35 cellular contexts compared by ENCODE assay signal in genomic region chr15:35121611-35122359, GRCh38. TPM values are rescaled to one million over a fixed set of nuclear protein-coding genes. Genes with fewer than 3 reads are reported as not detected.
"Had no signal": no experiment of that assay in that cellular context is flagged by ENCODE, and none has a peak within 500 bp of the region (broad histone marks: within the 10 kb centered on the region; RNA-seq: fewer than 3 reads in every experiment).

No MANE protein-coding gene starts in this region.

- H3K27me3 ChIP-seq: adrenal gland, ascending aorta, cardiac muscle cell had no signal

- FAIRE-seq: bronchial epithelial cell, TTC549 had no signal

- DNase-seq: activated B cell treated with CpG ODN at 0.5 μM for 24 hours; activated CD4-positive, alpha-beta memory T cell treated with anti-CD3 and anti-CD28 coated beads for 36 hours; activated CD4-positive, alpha-beta T cell treated with anti-CD3 and anti-CD28 coated beads for 4 hours; activated CD4-positive, alpha-beta T cell treated with anti-CD3 and anti-CD28 coated beads, Interleukin-2, amount 10 ng/mL, durations not matched to agents 24 days and 14 days; activated CD4-positive, alpha-beta T cell treated with anti-CD3 and anti-CD28 coated beads, Interleukin-2, amount 50 U/mL, for 1 hour; activated CD4-positive, alpha-beta T cell treated with anti-CD3 and anti-CD28 coated beads, Interleukin-2, amount 50 U/mL, for 4 hours; activated CD4-positive, CD25-positive, alpha-beta regulatory T cell treated with anti-CD3 and anti-CD28 coated beads, Interleukin-2, amount 50 U/mL, for 72 hours; activated CD8-positive, alpha-beta memory T cell treated with anti-CD3 and anti-CD28 coated beads, Interleukin-2, amount 50 U/mL, for 4 hours; activated CD8-positive, alpha-beta T cell treated with anti-CD3 and anti-CD28 coated beads for 36 hours; activated effector memory CD4-positive, alpha-beta T cell treated with anti-CD3 and anti-CD28 coated beads, Interleukin-2, amount 50 U/mL, for 16 hours; activated gamma-delta T cell treated with Interleukin-2 at 50 U/mL for 16 hours; activated naive CD4-positive, alpha-beta T cell; activated naive CD4-positive, alpha-beta T cell treated with anti-CD3 and anti-CD28 coated beads for 36 hours; activated naive CD4-positive, alpha-beta T cell treated with anti-CD3 and anti-CD28 coated beads, Interleukin-2, amount 50 U/mL, for 16 hours; activated naive CD8-positive, alpha-beta T cell treated with anti-CD3 and anti-CD28 coated beads for 36 hours; activated T-cell treated with anti-CD3 and anti-CD28 coated beads for 4 hours; activated T-cell treated with anti-CD3 and anti-CD28 coated beads, Interleukin-2, amount 50 U/mL, for 1 hour; activated T-cell treated with anti-CD3 and anti-CD28 coated beads, Interleukin-2, amount 50 U/mL, for 4 hours; activated T-cell treated with anti-CD3 and anti-CD28 coated beads, Interleukin-2, amount 50 U/mL, for 72 hours; adrenal gland; amniotic stem cell; caudate nucleus; SW 1271; T-helper 1 cell; T-helper 2 cell; T-helper 9 cell had no signal

- H3K36me3 ChIP-seq: adrenal gland, ascending aorta, cardiac muscle cell had no signal

- H3K9me3 ChIP-seq: adrenal gland, ascending aorta had no signal

- H3K4me1 ChIP-seq: ascending aorta had no signal

- H3K4me3 ChIP-seq: adrenal gland, ascending aorta, cardiac muscle cell had no signal

- ATAC-seq: activated CD8-positive, alpha-beta T cell treated with anti-CD3 and anti-CD28 coated beads for 36 hours; activated naive CD4-positive, alpha-beta T cell treated with anti-CD3 and anti-CD28 coated beads, Interleukin-2, amount 50 U/mL, for 72 hours; activated T-cell treated with anti-CD3 and anti-CD28 coated beads, Interleukin-2, amount 50 U/mL, for 4 hours; activated T-cell treated with anti-CD3 and anti-CD28 coated beads, Interleukin-2, amount 50 U/mL, for 72 hours; activated T-helper 17 cell treated with anti-CD3 and anti-CD28 coated beads, Interleukin-2, amount 50 U/mL, for 72 hours had no signal

- H3K27ac ChIP-seq: adrenal gland, ascending aorta, cardiac muscle cell, VCaP had no signal

RNA-seq across cellular contexts. Expression of gene NANOGP8, which starts 36.7 kb away (rescaled TPM):
- total RNA-seq: activated CD4-positive, alpha-beta memory T cell treated with anti-CD3 and anti-CD28 coated beads for 36 hours; activated CD4-positive, alpha-beta T cell treated with anti-CD3 and anti-CD28 coated beads, Interleukin-2, amount 10 ng/mL, durations not matched to agents 24 days and 14 days; activated CD8-positive, alpha-beta memory T cell treated with anti-CD3 and anti-CD28 coated beads for 36 hours; activated CD8-positive, alpha-beta T cell treated with anti-CD3 and anti-CD28 coated beads for 36 hours; activated naive CD4-positive, alpha-beta T cell treated with anti-CD3 and anti-CD28 coated beads for 36 hours; activated naive CD4-positive, alpha-beta T cell treated with anti-CD3 and anti-CD28 coated beads, Interleukin-2, amount 50 U/mL, for 72 hours; activated naive CD8-positive, alpha-beta T cell treated with anti-CD3 and anti-CD28 coated beads for 36 hours; activated T-cell treated with anti-CD3 and anti-CD28 coated beads, Interleukin-2, amount 50 U/mL, for 4 hours; activated T-cell treated with anti-CD3 and anti-CD28 coated beads, Interleukin-2, amount 50 U/mL, for 72 hours; activated T-helper 1 cell treated with anti-CD3 and anti-CD28 coated beads, Interleukin-12 subunit alpha, Interleukin-12 subunit beta, Interleukin-2, Interleukin-4 antibody, amounts not matched to agents 30 ng/mL and 10 ng/mL and 1 ng/mL, durations not matched to agents 14 hours and 24 hours and 36 hours; activated T-helper 17 cell treated with anti-CD3 and anti-CD28 coated beads, Interleukin-2, amount 50 U/mL, for 72 hours; ascending aorta; bronchial epithelial cell; cardiac muscle cell had no signal
- polyA plus RNA-seq: adrenal gland, cardiac muscle cell had no signal
